In genomic region chr12:623865-624372, GRCh38 we compare ENCODE assay signal across 23 cellular contexts. TPM values are rescaled to one million over a fixed set of nuclear protein-coding genes. Genes with fewer than 3 reads are reported as not detected.
DNase-seq lines count a peak whose midpoint lies in the region; ATAC-seq and TF ChIP-seq lines count a peak whose summit lies in the region.
"Had no signal": no experiment of that assay in that cellular context is flagged by ENCODE, and none has a peak within 500 bp of the region (broad histone marks: within the 10 kb centered on the region; RNA-seq: fewer than 3 reads in every experiment).

No MANE protein-coding gene starts in this region.

- no peaks in the 10 kb centered on the region for H3K9me3 ChIP-seq in right cardiac atrium (ENCODE audit: control insufficient read depth, low read length)
- H3K9me3 ChIP-seq: body of pancreas, HAP-1, mucosa of descending colon had no signal

- H3K36me3 Mint-ChIP-seq in T-helper 2 cell treated with Interferon-gamma antibody and Interleukin-4, amounts not matched to agents 5 μg/mL and 100 μg/mL, for 36 hours (ENCODE audit: low read depth): no peaks in the 10 kb centered on the region
- H3K36me3 Mint-ChIP-seq in endothelial cell (ENCODE audit: low read depth, unreplicated experiment): no peaks in the 10 kb centered on the region
- H3K36me3 Mint-ChIP-seq in stimulated activated memory B cell treated with anti-CD40 and anti-IgM and Interleukin-4, amounts not matched to agents 10 μg/mL and 1 μg/mL and 100 μg/mL, for 72 hours: no peaks in the 10 kb centered on the region
- H3K36me3 Mint-ChIP-seq: type B pancreatic cell had no signal

- H3K27me3 Mint-ChIP-seq in T-helper 2 cell treated with Interferon-gamma antibody and Interleukin-4, amounts not matched to agents 5 μg/mL and 100 μg/mL, for 36 hours (ENCODE audit: low read depth): no peaks in the 10 kb centered on the region
- H3K27me3 Mint-ChIP-seq in endothelial cell (ENCODE audit: unreplicated experiment): peaks cover 2% of the 10 kb centered on the region
- H3K27me3 Mint-ChIP-seq in stimulated activated memory B cell treated with anti-CD40 and anti-IgM and Interleukin-4, amounts not matched to agents 10 μg/mL and 1 μg/mL and 100 μg/mL, for 72 hours: no peaks in the 10 kb centered on the region
- H3K27me3 Mint-ChIP-seq: type B pancreatic cell had no signal

- H3K4me1 Mint-ChIP-seq in T-helper 2 cell treated with Interferon-gamma antibody and Interleukin-4, amounts not matched to agents 5 μg/mL and 100 μg/mL, for 36 hours (ENCODE audit: low read depth): peaks cover 32% of the 10 kb centered on the region
- peaks cover 32% of the 10 kb centered on the region for H3K4me1 Mint-ChIP-seq in endothelial cell (ENCODE audit: unreplicated experiment)
- peaks cover 13% of the 10 kb centered on the region for H3K4me1 Mint-ChIP-seq in stimulated activated memory B cell treated with anti-CD40 and anti-IgM and Interleukin-4, amounts not matched to agents 10 μg/mL and 1 μg/mL and 100 μg/mL, for 72 hours

- no peak for DNase-seq in T-helper 2 cell treated with Interferon-gamma antibody and Interleukin-4, amounts not matched to agents 5 μg/mL and 100 μg/mL, for 36 hours (ENCODE audit: low spot score)
- DNase-seq in T-helper 2 cell (no peak), right cardiac atrium (no peak), Right ventricle myocardium superior (no peak), endothelial cell (ENCODE audit: low spot score) (no peak), inferior parietal cortex (ENCODE audit: extremely low spot score) (no peak), posterior cingulate gyrus (no peak)
- DNase-seq: activated CD8-positive, alpha-beta memory T cell treated with anti-CD3 and anti-CD28 coated beads for 24 hours; activated T-cell treated with anti-CD3 and anti-CD28 coated beads, Interleukin-2, amount 50 U/mL, for 1 hour; body of pancreas; DMS79; foreskin fibroblast; mucosa of descending colon; NCI-H1436 treated with DMSO at 0.1 percent for 48 hours; NCI-H446 treated with DMSO at 0.1 percent for 48 hours; SHP77 treated with DMSO at 0.1 percent for 48 hours had no signal

- H3K4me3 Mint-ChIP-seq in T-helper 2 cell treated with Interferon-gamma antibody and Interleukin-4, amounts not matched to agents 5 μg/mL and 100 μg/mL, for 36 hours: no peak overlapping the region
- H3K4me3 Mint-ChIP-seq in endothelial cell (ENCODE audit: unreplicated experiment): peak overlapping the region; percentile 16
- H3K4me3 Mint-ChIP-seq in stimulated activated memory B cell treated with anti-CD40 and anti-IgM and Interleukin-4, amounts not matched to agents 10 μg/mL and 1 μg/mL and 100 μg/mL, for 72 hours: no peak overlapping the region
- H3K4me3 Mint-ChIP-seq: type B pancreatic cell had no signal

- H3K9me3 Mint-ChIP-seq in T-helper 2 cell treated with Interferon-gamma antibody and Interleukin-4, amounts not matched to agents 5 μg/mL and 100 μg/mL, for 36 hours: no peaks in the 10 kb centered on the region
- H3K9me3 Mint-ChIP-seq in endothelial cell (ENCODE audit: unreplicated experiment): no peaks in the 10 kb centered on the region
- H3K9me3 Mint-ChIP-seq in stimulated activated memory B cell treated with anti-CD40 and anti-IgM and Interleukin-4, amounts not matched to agents 10 μg/mL and 1 μg/mL and 100 μg/mL, for 72 hours: no peaks in the 10 kb centered on the region
- H3K9me3 Mint-ChIP-seq: type B pancreatic cell had no signal

- H3K27me3 ChIP-seq in right cardiac atrium (ENCODE audit: control insufficient read depth, insufficient read depth): no peaks in the 10 kb centered on the region
- H3K27me3 ChIP-seq: body of pancreas had no signal

- no peak for TF ChIP-seq CTCF in endothelial cell (IDR thresholded peaks at IDR 0.05; ENCODE audit: unreplicated experiment)

- peak overlapping the region; percentile 13 for H3K27ac ChIP-seq in right cardiac atrium (ENCODE audit: low read length)
- H3K27ac ChIP-seq: 22Rv1, body of pancreas, KMS-11 had no signal

- H3K4me1 ChIP-seq in right cardiac atrium (ENCODE audit: control insufficient read depth, insufficient read depth, low read length): peaks cover 22% of the 10 kb centered on the region
- H3K4me1 ChIP-seq: body of pancreas, HAP-1 had no signal

- intact Hi-C loops in right cardiac atrium (cut with DNase I): no loop called here
- intact Hi-C loops in Right ventricle myocardium superior (cut with DNase I): no loop called here
- intact Hi-C loops in posterior cingulate gyrus (cut with DNase I): no loop called here

- ATAC-seq in right cardiac atrium (no peak), Right ventricle myocardium superior (ENCODE audit: poor library complexity) (no peak)
- no peak for ATAC-seq in stimulated activated memory B cell treated with anti-CD40 and anti-IgM and Interleukin-4, amounts not matched to agents 10 μg/mL and 1 μg/mL and 100 μg/mL, for 72 hours
- ATAC-seq: body of pancreas, mucosa of descending colon had no signal

- WGBS in right cardiac atrium: 88% methylated on average over 4 of the region's 4 CpGs

- H3K27ac Mint-ChIP-seq in T-helper 2 cell treated with Interferon-gamma antibody and Interleukin-4, amounts not matched to agents 5 μg/mL and 100 μg/mL, for 36 hours: peak overlapping the region; percentile 69
- H3K27ac Mint-ChIP-seq in endothelial cell (ENCODE audit: unreplicated experiment): peak overlapping the region; percentile 96
- H3K27ac Mint-ChIP-seq in stimulated activated memory B cell treated with anti-CD40 and anti-IgM and Interleukin-4, amounts not matched to agents 10 μg/mL and 1 μg/mL and 100 μg/mL, for 72 hours: peak overlapping the region; percentile 50
- H3K27ac Mint-ChIP-seq: type B pancreatic cell had no signal

- H3K4me3 ChIP-seq in right cardiac atrium (ENCODE audit: low read length): no peak overlapping the region
- H3K4me3 ChIP-seq: body of pancreas, HAP-1, mucosa of descending colon had no signal

RNA-seq across cellular contexts. Expression of gene NINJ2, which starts 39.3 kb away (rescaled TPM):
- total RNA-seq in right cardiac atrium (1 to 10 TPM; 3.6 to 7.4 (median 5.5) TPM), Right ventricle myocardium superior (12.6 TPM), endothelial cell (ENCODE audit: unreplicated experiment) (2.3 TPM)
- polyA plus RNA-seq in right cardiac atrium: 5.9 TPM
- total RNA-seq: epithelial cell of proximal tubule had no signal
- polyA plus RNA-seq: neural cell had no signal
